In genomic region chr22:38317237-38317994, GRCh38 we compare ENCODE assay signal across 7 cellular contexts. TPM values are rescaled to one million over a fixed set of nuclear protein-coding genes. Genes with fewer than 3 reads are reported as not detected.
A peak's percentile ranks its signal among the peaks of the same experiment; 100 is the strongest.
DNase-seq lines count a peak whose midpoint lies in the region; ATAC-seq and TF ChIP-seq lines count a peak whose summit lies in the region.

TSS of gene CSNK1E (minus strand) at chr22:38317433. CDS start at chr22:38314157, 3,276 bp downstream.

- TF ChIP-seq CTCF in left ventricle myocardium inferior (IDR thresholded peaks at IDR 0.05; ENCODE audit: borderline replicate concordance): no peak
- TF ChIP-seq CTCF in progenitor cell of endocrine pancreas (IDR thresholded peaks at IDR 0.05; ENCODE audit: unreplicated experiment): no peak

- peaks cover 4% of the 10 kb centered on the region for H3K36me3 Mint-ChIP-seq in T-helper 1 cell treated with Interleukin-12 subunit alpha and Interleukin-12 subunit beta and Interleukin-4 antibody, amounts not matched to agents 30 μg/mL and 1 μg/mL, for 36 hours (ENCODE audit: low read depth)
- H3K36me3 Mint-ChIP-seq in progenitor cell of endocrine pancreas (ENCODE audit: insufficient read depth): peaks cover 3% of the 10 kb centered on the region

- H3K27me3 ChIP-seq in HUES6 (ENCODE audit: control insufficient read depth, insufficient read depth, low read length): no peaks in the 10 kb centered on the region
- no peaks in the 10 kb centered on the region for H3K27me3 ChIP-seq in left ventricle myocardium inferior (ENCODE audit: low read depth)

- H3K4me3 ChIP-seq in HUES6 (ENCODE audit: low read depth, low read length) (peak within 1 kb of the TSS; percentile 87), left ventricle myocardium inferior (peak within 1 kb of the TSS; percentile 83)

- H3K9me3 ChIP-seq in HUES6 (ENCODE audit: control insufficient read depth, insufficient read depth, low read depth, low read length) (no peaks in the 10 kb centered on the region), left ventricle myocardium inferior (replicated peaks) (no peaks in the 10 kb centered on the region)

- peak within 1 kb of the TSS; percentile 88 for H3K4me3 Mint-ChIP-seq in T-helper 1 cell treated with Interleukin-12 subunit alpha and Interleukin-12 subunit beta and Interleukin-4 antibody, amounts not matched to agents 30 μg/mL and 1 μg/mL, for 36 hours
- peak within 1 kb of the TSS; percentile 96 for H3K4me3 Mint-ChIP-seq in progenitor cell of endocrine pancreas (ENCODE audit: low read depth)

- peak; percentile 44 for ATAC-seq in GM18498 (IDR thresholded peaks at IDR 0.05; ENCODE audit: unreplicated experiment)

- peak within 1 kb of the TSS; percentile 86 for H3K9ac ChIP-seq in HUES6 (ENCODE audit: low read length)

- intact Hi-C loops in left ventricle myocardium inferior (cut with micrococcal nuclease): no loop called here

- H3K9me3 Mint-ChIP-seq in T-helper 1 cell treated with Interleukin-12 subunit alpha and Interleukin-12 subunit beta and Interleukin-4 antibody, amounts not matched to agents 30 μg/mL and 1 μg/mL, for 36 hours: no peaks in the 10 kb centered on the region
- no peaks in the 10 kb centered on the region for H3K9me3 Mint-ChIP-seq in progenitor cell of endocrine pancreas (ENCODE audit: low read depth)

- peak within 1 kb of the TSS; percentile 90 for H3K27ac Mint-ChIP-seq in T-helper 1 cell treated with Interleukin-12 subunit alpha and Interleukin-12 subunit beta and Interleukin-4 antibody, amounts not matched to agents 30 μg/mL and 1 μg/mL, for 36 hours
- H3K27ac Mint-ChIP-seq in progenitor cell of endocrine pancreas: peak within 1 kb of the TSS; percentile 98

- H3K36me3 ChIP-seq in HUES6 (ENCODE audit: control insufficient read depth, insufficient read depth, low read length) (peaks cover 20% of the 10 kb centered on the region), left ventricle myocardium inferior (peaks cover 6% of the 10 kb centered on the region)

- H3K4me1 ChIP-seq in HUES6 (ENCODE audit: control insufficient read depth, insufficient read depth, low read length): peaks cover 56% of the 10 kb centered on the region
- H3K4me1 ChIP-seq in left ventricle myocardium inferior: peaks cover 64% of the 10 kb centered on the region

- peaks cover 39% of the 10 kb centered on the region for H3K4me1 Mint-ChIP-seq in T-helper 1 cell treated with Interleukin-12 subunit alpha and Interleukin-12 subunit beta and Interleukin-4 antibody, amounts not matched to agents 30 μg/mL and 1 μg/mL, for 36 hours (ENCODE audit: low read depth)
- H3K4me1 Mint-ChIP-seq in progenitor cell of endocrine pancreas (ENCODE audit: low read depth): peaks cover 32% of the 10 kb centered on the region

- DNase-seq in left ventricle myocardium inferior: peak; percentile 88
- peak; percentile 54 for DNase-seq in progenitor cell of endocrine pancreas (ENCODE audit: low spot score, unreplicated experiment)
- DNase-seq in ureter (ENCODE audit: low spot score): peak; percentile 78

- H3K27me3 Mint-ChIP-seq in T-helper 1 cell treated with Interleukin-12 subunit alpha and Interleukin-12 subunit beta and Interleukin-4 antibody, amounts not matched to agents 30 μg/mL and 1 μg/mL, for 36 hours (ENCODE audit: low read depth): no peaks in the 10 kb centered on the region
- H3K27me3 Mint-ChIP-seq in progenitor cell of endocrine pancreas: peaks cover 6% of the 10 kb centered on the region

- peak within 1 kb of the TSS; percentile 93 for H3K27ac ChIP-seq in HUES6 (ENCODE audit: low read depth, low read length)
- peak within 1 kb of the TSS; percentile 99 for H3K27ac ChIP-seq in angular gyrus (ENCODE audit: low read depth, low read length)
- H3K27ac ChIP-seq in left ventricle myocardium inferior (replicated peaks): peak within 1 kb of the TSS; percentile 98

RNA-seq across cellular contexts. Expression of gene CSNK1E, which starts in this region (rescaled TPM):
- total RNA-seq in left ventricle myocardium inferior (76.1 TPM), progenitor cell of endocrine pancreas (246 and 250 TPM in 2 replicates), ureter (173 TPM)

Comparison
In these comparisons a context has a peak if more than half of its experiments do, and no peak if none do; other contexts are left out.
1. Peak in every context shown above with its lines: DNase-seq, ATAC-seq, H3K4me3 ChIP-seq and H3K27ac ChIP-seq.